ENCODE assay signal across 23 cellular contexts in the genomic region with DNA sequence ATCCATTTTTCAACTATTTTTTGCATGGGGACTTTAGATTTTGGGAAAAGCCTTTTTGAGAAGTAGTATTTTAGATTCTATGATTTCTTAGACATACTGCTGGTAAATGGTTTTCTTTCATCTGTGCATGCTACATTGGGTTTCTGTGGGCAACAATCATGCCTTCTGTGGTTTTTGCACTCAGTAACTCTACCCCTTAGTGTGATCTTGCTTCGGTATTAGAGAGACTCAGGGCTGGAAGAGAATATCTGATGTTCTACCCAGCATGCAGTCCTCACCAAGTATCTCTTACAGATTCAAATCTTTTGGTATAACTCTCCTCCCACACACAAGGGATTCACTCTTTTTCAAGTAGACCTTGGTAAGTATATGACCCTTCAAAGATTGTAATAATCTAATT.
DNase-seq lines count a peak whose midpoint lies in the region; ATAC-seq and TF ChIP-seq lines count a peak whose summit lies in the region.
"Had no signal": no experiment of that assay in that cellular context is flagged by ENCODE, and none has a peak within 500 bp of the region (broad histone marks: within the 10 kb centered on the region; RNA-seq: fewer than 3 reads in every experiment).

No MANE protein-coding gene starts in this region.

- H2AFZ ChIP-seq in KMS-11 (ENCODE audit: low read depth): no peak overlapping the region

- DNase-seq in endodermal cell (no peak), HT-29 (ENCODE audit: low spot score) (no peak), NCI-H146 (lab: John Stamatoyannopoulos, UW) (no peak), NOMO-1 (lab: John Stamatoyannopoulos, UW; ENCODE audit: unreplicated experiment in 2 of 2) (no peak)
- DNase-seq: ACHN; activated CD4-positive, alpha-beta memory T cell treated with anti-CD3 and anti-CD28 coated beads, Interleukin-2, amount 10 ng/mL, durations not matched to agents 7 days and 5 days; activated naive CD8-positive, alpha-beta T cell treated with anti-CD3 and anti-CD28 coated beads, Interleukin-2, amount 50 U/mL, for 24 hours; CD4-positive, alpha-beta T cell; DMS79 treated with DMSO at 0.1 percent for 48 hours; Kasumi-1; left colon; NCI-H1694 treated with DMSO at 0.1 percent for 48 hours; NCI-H526 treated with DMSO at 0.1 percent for 48 hours; right cardiac atrium; RPMI8226; SW 1271; uterus had no signal

- TF ChIP-seq CTCF in KMS-11 (conservative IDR thresholded peaks at IDR 0.05; ENCODE audit: low read depth, low read length): no peak
- no peak for TF ChIP-seq CTCF in endodermal cell (conservative IDR thresholded peaks at IDR 0.05)

- H3K9ac ChIP-seq in KMS-11 (no peak overlapping the region), endodermal cell (ENCODE audit: extremely low read depth, low read length, poor library complexity, severe bottlenecking) (no peak overlapping the region)

- no peak overlapping the region for H3K4me3 ChIP-seq in KMS-11 (IDR thresholded peaks at IDR 0.05; ENCODE audit: insufficient read depth, low read depth, low read length)
- peak overlapping the region; percentile 57 for H3K4me3 ChIP-seq in endodermal cell (ENCODE audit: low read length)
- H3K4me3 ChIP-seq: uterus had no signal

- H3K27ac Mint-ChIP-seq in endodermal cell: peak overlapping the region; percentile 82
- H3K27ac Mint-ChIP-seq: activated CD4-positive, alpha-beta memory T cell treated with anti-CD3 and anti-CD28 coated beads, Interleukin-2, amount 10 ng/mL, durations not matched to agents 7 days and 5 days; activated naive CD8-positive, alpha-beta T cell treated with anti-CD3 and anti-CD28 coated beads, Interleukin-2, amount 50 U/mL, for 24 hours; CD4-positive, alpha-beta T cell had no signal

- H3K4me1 ChIP-seq in KMS-11 (ENCODE audit: low read depth, poor library complexity, severe bottlenecking) (peaks cover 21% of the 10 kb centered on the region), endodermal cell (ENCODE audit: control insufficient read depth, insufficient read depth, low read length) (no peaks in the 10 kb centered on the region)
- H3K4me1 ChIP-seq: uterus had no signal

- H4K20me1 ChIP-seq in KMS-11 (ENCODE audit: insufficient read depth): no peaks in the 10 kb centered on the region

- H3K36me3 ChIP-seq in KMS-11 (ENCODE audit: insufficient read depth): no peaks in the 10 kb centered on the region
- H3K36me3 ChIP-seq in endodermal cell (ENCODE audit: control insufficient read depth, insufficient read depth, low read length): no peaks in the 10 kb centered on the region
- H3K36me3 ChIP-seq: neutrophil, uterus had no signal

- peak overlapping the region; percentile 3; the same call in 1 of the 2 replicates for H3K27ac ChIP-seq in KMS-11
- H3K27ac ChIP-seq in endodermal cell (ENCODE audit: low read depth, low read length): no peak overlapping the region
- H3K27ac ChIP-seq: neutrophil, uterus had no signal

- ATAC-seq in GM18502 (IDR thresholded peaks at IDR 0.05; ENCODE audit: poor library complexity, unreplicated experiment) (peak; percentile 53), GM21423 (IDR thresholded peaks at IDR 0.05; ENCODE audit: unreplicated experiment) (peak; percentile 79), GM21737 (IDR thresholded peaks at IDR 0.05; ENCODE audit: unreplicated experiment) (no peak)
- ATAC-seq: activated naive CD8-positive, alpha-beta T cell treated with anti-CD3 and anti-CD28 coated beads, Interleukin-2, amount 50 U/mL, for 24 hours; left colon; right cardiac atrium had no signal

- 59 to 71% methylated on average over 1 of the region's 1 CpG for WGBS in endodermal cell (ENCODE audit: insufficient coverage in 1 of 2, insufficient read length in 1 of 2), 2 experiments

- H3K27me3 Mint-ChIP-seq in endodermal cell (ENCODE audit: insufficient read depth): peaks cover 2% of the 10 kb centered on the region
- H3K27me3 Mint-ChIP-seq: activated naive CD8-positive, alpha-beta T cell treated with anti-CD3 and anti-CD28 coated beads, Interleukin-2, amount 50 U/mL, for 24 hours; CD4-positive, alpha-beta T cell; central memory CD8-positive, alpha-beta T cell had no signal

- peak overlapping the region; percentile 44 for H3K4me2 ChIP-seq in KMS-11

- no peaks in the 10 kb centered on the region for H3K36me3 Mint-ChIP-seq in endodermal cell (ENCODE audit: low read depth)

- peaks cover 3% of the 10 kb centered on the region for H3K9me3 Mint-ChIP-seq in endodermal cell
- H3K9me3 Mint-ChIP-seq: activated CD4-positive, alpha-beta memory T cell treated with anti-CD3 and anti-CD28 coated beads, Interleukin-2, amount 10 ng/mL, durations not matched to agents 7 days and 5 days; activated naive CD8-positive, alpha-beta T cell treated with anti-CD3 and anti-CD28 coated beads, Interleukin-2, amount 50 U/mL, for 24 hours; CD4-positive, alpha-beta T cell; central memory CD8-positive, alpha-beta T cell had no signal

- peaks cover 8% of the 10 kb centered on the region for H3K4me1 Mint-ChIP-seq in endodermal cell
- H3K4me1 Mint-ChIP-seq: activated CD4-positive, alpha-beta memory T cell treated with anti-CD3 and anti-CD28 coated beads, Interleukin-2, amount 10 ng/mL, durations not matched to agents 7 days and 5 days; activated naive CD8-positive, alpha-beta T cell treated with anti-CD3 and anti-CD28 coated beads, Interleukin-2, amount 50 U/mL, for 24 hours; central memory CD8-positive, alpha-beta T cell had no signal

- no peaks in the 10 kb centered on the region for H3K9me3 ChIP-seq in endodermal cell (ENCODE audit: control insufficient read depth, low read length)
- H3K9me3 ChIP-seq: neutrophil, uterus had no signal

- H3K27me3 ChIP-seq in KMS-11 (ENCODE audit: insufficient read depth, low read depth) (no peaks in the 10 kb centered on the region), endodermal cell (ENCODE audit: control insufficient read depth, insufficient read depth, low read length, poor library complexity, severe bottlenecking) (no peaks in the 10 kb centered on the region)
- H3K27me3 ChIP-seq: neutrophil, uterus had no signal

- no peaks in the 10 kb centered on the region for H3K79me2 ChIP-seq in KMS-11 (ENCODE audit: insufficient read depth, low read depth)

- H3K4me3 Mint-ChIP-seq in endodermal cell: no peak overlapping the region
- H3K4me3 Mint-ChIP-seq: activated CD4-positive, alpha-beta memory T cell treated with anti-CD3 and anti-CD28 coated beads, Interleukin-2, amount 10 ng/mL, durations not matched to agents 7 days and 5 days; activated naive CD8-positive, alpha-beta T cell treated with anti-CD3 and anti-CD28 coated beads, Interleukin-2, amount 50 U/mL, for 24 hours; CD4-positive, alpha-beta T cell; central memory CD8-positive, alpha-beta T cell had no signal
